22 cellular contexts compared by ENCODE assay signal in the genomic region with DNA sequence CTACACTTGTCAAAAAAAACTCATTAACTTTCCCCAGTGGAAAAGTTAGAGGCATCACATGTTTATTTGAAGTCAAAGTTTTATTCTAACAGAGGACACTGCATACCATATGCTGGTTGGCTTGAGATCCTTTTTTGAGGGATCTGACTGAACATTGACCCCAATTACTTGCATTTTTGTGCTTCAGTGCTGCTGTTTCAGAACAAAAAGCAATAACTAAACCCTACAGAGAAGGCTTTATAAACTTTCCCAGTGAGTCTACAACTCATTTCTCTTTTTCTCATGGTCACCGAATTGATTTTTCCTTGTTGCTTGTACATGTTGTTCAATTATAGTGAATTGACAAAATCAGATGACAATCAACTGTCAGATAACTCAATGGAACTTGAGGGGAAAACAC.
A peak's percentile ranks its signal among the peaks of the same experiment; 100 is the strongest.
DNase-seq lines count a peak whose midpoint lies in the region; ATAC-seq and TF ChIP-seq lines count a peak whose summit lies in the region.
"Had no signal": no experiment of that assay in that cellular context is flagged by ENCODE, and none has a peak within 500 bp of the region (broad histone marks: within the 10 kb centered on the region; RNA-seq: fewer than 3 reads in every experiment).

No MANE protein-coding gene starts in this region.

- intact Hi-C loops in right lobe of liver (cut with DNase I) = no loop called here

- H3K27ac ChIP-seq in caudate nucleus (ENCODE audit: low read depth, low read length) (peak overlapping the region; percentile 82), right lobe of liver (peak overlapping the region in 2 of 3 donors; percentile 1 to 13)
- H3K27ac ChIP-seq: RWPE1, SK-N-MC had no signal

- H3K36me3 ChIP-seq in right lobe of liver = no peaks in the 10 kb centered on the region

- H3K4me1 ChIP-seq in right lobe of liver = peaks cover 0 to 29% (median 7%) of the 10 kb centered on the region in 4 donors

- ATAC-seq in GM18868 (IDR thresholded peaks at IDR 0.05; ENCODE audit: unreplicated experiment) (peak; percentile 44), right lobe of liver (peak; percentile 38 to 47 (median 42))

- WGBS in right lobe of liver (ENCODE audit: insufficient coverage, low coverage, low lambda C conversion rate, missing lambda C conversion rate) = 65% methylated on average over 1 of the region's 1 CpG

- no peak for TF ChIP-seq CTCF in right lobe of liver (IDR thresholded peaks at IDR 0.05)

- no peaks in the 10 kb centered on the region for H3K27me3 ChIP-seq in right lobe of liver

- H3K4me3 ChIP-seq in right lobe of liver = no peak overlapping the region
- H3K4me3 ChIP-seq: SK-N-MC had no signal

- DNase-seq in caudate nucleus (lab: John Stamatoyannopoulos, UW) (no peak), right lobe of liver (no peak), AML-193 (lab: John Stamatoyannopoulos, UW) (no peak), NK-92 (lab: John Stamatoyannopoulos, UW; ENCODE audit: unreplicated experiment) (no peak), anterior cingulate cortex (lab: John Stamatoyannopoulos, UW) (no peak)
- DNase-seq in activated CD4-positive, alpha-beta T cell treated with anti-CD3 and anti-CD28 coated beads for 4 hours = no peak
- DNase-seq: CD4-positive, CD25-positive, alpha-beta regulatory T cell; DMS 273 treated with DMSO at 0.1 percent for 48 hours; DMS79 treated with DMSO at 0.1 percent for 48 hours; H7; HFFc6; NCI-H1105; NCI-H146; NCI-H2029; NCI-H226; NCI-H510A treated with DMSO at 0.1 percent for 48 hours; NCI-H748 treated with DMSO at 0.1 percent for 48 hours; NK-92 treated with Interleukin-12 subunit alpha and Interleukin-12 subunit beta, amount 100 ng/mL, for 24 hours; SHP77 treated with DMSO at 0.1 percent for 48 hours had no signal

- no peak for TF ChIP-seq POLR2A in right lobe of liver (IDR thresholded peaks at IDR 0.05)

- no peaks in the 10 kb centered on the region for H3K9me3 ChIP-seq in right lobe of liver
